Comparison of ENCODE assay signal across 9 cellular contexts in genomic region chr3:133413166-133414020, GRCh38. TPM values are rescaled to one million over a fixed set of nuclear protein-coding genes. Genes with fewer than 3 reads are reported as not detected.
DNase-seq lines count a peak whose midpoint lies in the region; ATAC-seq and TF ChIP-seq lines count a peak whose summit lies in the region.
"Had no signal": no experiment of that assay in that cellular context is flagged by ENCODE, and none has a peak within 500 bp of the region (broad histone marks: within the 10 kb centered on the region; RNA-seq: fewer than 3 reads in every experiment).

No MANE protein-coding gene starts in this region.

- H3K4me3 ChIP-seq in WI38 (ENCODE audit: low read depth, low read length), result peak overlapping the region; percentile 67
- no peak overlapping the region for H3K4me3 ChIP-seq in left lung

- no peaks in the 10 kb centered on the region for H3K36me3 Mint-ChIP-seq in natural killer cell
- H3K36me3 Mint-ChIP-seq in natural killer cell treated with Interleukin-12 subunit alpha and Interleukin-12 subunit beta and Interleukin-15 and Interleukin-18, amount 100 ng/mL, for 72 hours, result no peaks in the 10 kb centered on the region

- intact Hi-C loops in natural killer cell (cut with micrococcal nuclease), result no loop called here
- intact Hi-C loops in left lung (cut with DNase I), result loop anchor here in 1 of 2 donors (10.0 kb wide), 1 partner anchor 679 kb away; no protein-coding TSS in a partner anchor

- no peaks in the 10 kb centered on the region for H3K27me3 ChIP-seq in left lung

- no peaks in the 10 kb centered on the region for H3K4me1 Mint-ChIP-seq in natural killer cell
- no peaks in the 10 kb centered on the region for H3K4me1 Mint-ChIP-seq in natural killer cell treated with Interleukin-12 subunit alpha and Interleukin-12 subunit beta and Interleukin-15 and Interleukin-18, amount 100 ng/mL, for 72 hours (ENCODE audit: low read depth in 2 of 2)

- ATAC-seq in natural killer cell (peak in 2 of 3 donors; percentile 20 to 26), left lung (peak; percentile 73), GM18867 (IDR thresholded peaks at IDR 0.05; ENCODE audit: unreplicated experiment) (no peak), GM21576 (IDR thresholded peaks at IDR 0.05; ENCODE audit: unreplicated experiment) (no peak)
- no peak for ATAC-seq in natural killer cell treated with Interleukin-12 subunit alpha and Interleukin-12 subunit beta and Interleukin-15 and Interleukin-18, amount 100 ng/mL, for 72 hours

- DNase-seq in natural killer cell (no peak), left lung (no peak), amniotic stem cell (lab: John Stamatoyannopoulos, UW) (no peak)
- DNase-seq in natural killer cell treated with Interleukin-12 subunit alpha and Interleukin-12 subunit beta and Interleukin-15 and Interleukin-18, amount 100 ng/mL, for 72 hours (ENCODE audit: low spot score), result no peak
- no peak for DNase-seq in stimulated activated CD8-positive, alpha-beta memory T cell treated with anti-CD3 and anti-CD28 coated beads, Interleukin-4, amount 100 ng/mL, for 48 hours

- no peaks in the 10 kb centered on the region for H3K9me3 Mint-ChIP-seq in natural killer cell
- no peaks in the 10 kb centered on the region for H3K9me3 Mint-ChIP-seq in natural killer cell treated with Interleukin-12 subunit alpha and Interleukin-12 subunit beta and Interleukin-15 and Interleukin-18, amount 100 ng/mL, for 72 hours

- H3K36me3 ChIP-seq in left lung, result no peaks in the 10 kb centered on the region

- peaks cover 2 to 25% of the 10 kb centered on the region in 2 donors for H3K27me3 Mint-ChIP-seq in natural killer cell (ENCODE audit: low read depth in 2 of 2)
- peaks cover 5 to 6% of the 10 kb centered on the region in 2 donors for H3K27me3 Mint-ChIP-seq in natural killer cell treated with Interleukin-12 subunit alpha and Interleukin-12 subunit beta and Interleukin-15 and Interleukin-18, amount 100 ng/mL, for 72 hours

- no peak for TF ChIP-seq CTCF in natural killer cell (IDR thresholded peaks at IDR 0.05)
- TF ChIP-seq CTCF in WI38 (IDR thresholded peaks at IDR 0.05; ENCODE audit: low read depth, low read length), result no peak
- TF ChIP-seq CTCF in left lung (IDR thresholded peaks at IDR 0.05), result no peak

- H3K4me3 Mint-ChIP-seq in natural killer cell, result no peak overlapping the region
- no peak overlapping the region for H3K4me3 Mint-ChIP-seq in natural killer cell treated with Interleukin-12 subunit alpha and Interleukin-12 subunit beta and Interleukin-15 and Interleukin-18, amount 100 ng/mL, for 72 hours

- no peak overlapping the region for H3K27ac Mint-ChIP-seq in natural killer cell
- H3K27ac Mint-ChIP-seq in natural killer cell treated with Interleukin-12 subunit alpha and Interleukin-12 subunit beta and Interleukin-15 and Interleukin-18, amount 100 ng/mL, for 72 hours, result no peak overlapping the region

- H3K27ac ChIP-seq in left lung, result peak overlapping the region in 1 of 2 donors; percentile 33

- no peaks in the 10 kb centered on the region for H3K4me1 ChIP-seq in left lung

- H3K9me3 ChIP-seq in left lung, result no peaks in the 10 kb centered on the region

RNA-seq across cellular contexts. Expression of gene BFSP2, which starts 13.5 kb away (rescaled TPM):
- total RNA-seq in natural killer cell (not detected), left lung (not detected)
- not detected for total RNA-seq in natural killer cell treated with Interleukin-12 subunit alpha and Interleukin-12 subunit beta and Interleukin-15 and Interleukin-18, amount 100 ng/mL, for 72 hours
- total RNA-seq: mononuclear cell had no signal

Comparison
In these comparisons a context has a peak if more than half of its experiments do, and no peak if none do; other contexts are left out.
1. ATAC-seq: peak in natural killer cell (2 of 3) and left lung (single experiment); none in natural killer cell treated with Interleukin-12 subunit alpha and Interleukin-12 subunit beta and Interleukin-15 and Interleukin-18, amount 100 ng/mL, for 72 hours (0 of 2), GM18867 (single experiment) and GM21576 (single experiment).